ENCODE assay signal across 1 cellular context in the genomic region with DNA sequence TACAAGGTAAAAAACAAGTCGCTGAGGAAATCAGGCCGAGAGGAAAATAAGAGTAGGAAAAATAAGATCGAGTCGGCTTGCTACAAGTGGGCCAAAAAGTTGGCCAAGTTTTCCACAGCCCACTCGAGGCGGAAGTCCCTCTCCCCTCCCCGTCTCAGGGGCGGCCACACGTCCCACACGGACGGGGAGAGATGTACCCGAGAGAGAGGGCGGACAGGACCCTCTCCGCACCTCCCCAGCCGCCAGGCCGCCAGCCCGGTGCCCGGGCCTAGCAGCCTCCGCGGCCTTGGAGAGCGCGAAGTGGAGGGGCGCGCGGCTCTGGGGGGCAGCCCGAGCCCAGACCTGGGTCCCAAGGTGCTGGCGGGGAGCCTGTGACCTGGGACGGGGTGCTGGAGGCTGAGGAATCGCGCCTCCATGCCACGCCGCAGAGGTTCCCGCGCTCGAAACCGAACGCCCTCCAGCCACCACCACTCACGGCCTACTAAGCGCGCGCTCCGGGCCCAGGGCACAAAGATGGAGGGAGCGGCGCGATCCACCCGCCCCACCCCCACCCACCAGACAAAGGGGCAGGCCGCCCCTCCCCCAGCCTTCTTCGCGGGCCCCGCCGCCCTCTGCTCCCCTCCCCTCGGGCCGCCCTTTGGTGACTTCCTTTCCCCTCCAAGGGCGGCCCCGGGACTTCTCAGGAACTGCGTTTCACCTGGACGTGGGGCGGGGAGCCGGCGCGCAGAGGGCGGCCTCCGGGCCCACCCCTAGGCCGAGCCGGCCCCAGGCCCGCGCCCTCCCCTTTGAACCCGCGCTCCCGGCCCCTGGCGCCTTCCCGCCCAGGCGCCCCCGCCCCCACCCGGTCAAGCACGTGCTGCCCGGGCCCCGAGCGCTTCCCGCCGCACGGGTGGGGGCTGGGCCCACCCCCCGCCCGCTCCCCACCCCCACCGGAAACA.
TF ChIP-seq lines count a peak whose summit lies in the region.

No MANE protein-coding gene starts in this region.

TF ChIP-seq in K562, 482 proteins besides CTCF, POLR2A, EP300 and RAD21 (continued from another document and continues in another):
- TF ChIP-seq, protein P1, sequence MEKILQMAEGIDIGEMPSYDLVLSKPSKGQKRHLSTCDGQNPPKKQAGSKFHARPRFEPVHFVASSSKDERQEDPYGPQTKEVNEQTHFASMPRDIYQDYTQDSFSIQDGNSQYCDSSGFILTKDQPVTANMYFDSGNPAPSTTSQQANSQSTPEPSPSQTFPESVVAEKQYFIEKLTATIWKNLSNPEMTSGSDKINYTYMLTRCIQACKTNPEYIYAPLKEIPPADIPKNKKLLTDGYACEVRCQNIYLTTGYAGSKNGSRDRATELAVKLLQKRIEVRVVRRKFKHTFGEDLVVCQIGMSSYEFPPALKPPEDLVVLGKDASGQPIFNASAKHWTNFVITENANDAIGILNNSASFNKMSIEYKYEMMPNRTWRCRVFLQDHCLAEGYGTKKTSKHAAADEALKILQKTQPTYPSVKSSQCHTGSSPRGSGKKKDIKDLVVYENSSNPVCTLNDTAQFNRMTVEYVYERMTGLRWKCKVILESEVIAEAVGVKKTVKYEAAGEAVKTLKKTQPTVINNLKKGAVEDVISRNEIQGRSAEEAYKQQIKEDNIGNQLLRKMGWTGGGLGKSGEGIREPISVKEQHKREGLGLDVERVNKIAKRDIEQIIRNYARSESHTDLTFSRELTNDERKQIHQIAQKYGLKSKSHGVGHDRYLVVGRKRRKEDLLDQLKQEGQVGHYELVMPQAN (IDR thresholded peaks at IDR 0.05; ENCODE audit: borderline replicate concordance) = no peak
- TF ChIP-seq ZC3H11A (IDR thresholded peaks at IDR 0.05; ENCODE audit: low read depth, low read length) (no peak), MED1 (CRISPR knock-in tag; IDR thresholded peaks at IDR 0.05; ENCODE audit: borderline replicate concordance) (no peak), MYNN (IDR thresholded peaks at IDR 0.05) (no peak), MYNN (CRISPR knock-in tag; IDR thresholded peaks at IDR 0.05) (no peak), CXXC5 (CRISPR knock-in tag; IDR thresholded peaks at IDR 0.05) (peak; percentile 11), CREB1 (IDR thresholded peaks at IDR 0.05) (no peak; the same call in 1 of the 2 replicates), CREB1 (CRISPR knock-in tag; IDR thresholded peaks at IDR 0.05) (no peak), POLR3A (IDR thresholded peaks at IDR 0.05; ENCODE audit: borderline replicate concordance, extremely low read depth, insufficient read depth, insufficient read length) (no peak), STAT5B (CRISPR knock-in tag; IDR thresholded peaks at IDR 0.05) (no peak), ZBTB17 (CRISPR knock-in tag; IDR thresholded peaks at IDR 0.05) (no peak), SMAD1 (IDR thresholded peaks at IDR 0.05; ENCODE audit: low read depth, low read length, partially characterized antibody) (no peak), EZH2 (IDR thresholded peaks at IDR 0.05; ENCODE audit: borderline replicate concordance, low read depth, low read length) (no peak), ZNF764 (CRISPR knock-in tag; IDR thresholded peaks at IDR 0.05; ENCODE audit: low read depth) (no peak), NCOA2 (IDR thresholded peaks at IDR 0.05; ENCODE audit: partially characterized antibody in 2 of 2) (no peak), SAFB (IDR thresholded peaks at IDR 0.05; ENCODE audit: borderline replicate concordance, low read depth, low read length) (peak; percentile 36; the same call in 1 of the 2 replicates), SUPT5H (IDR thresholded peaks at IDR 0.05) (no peak; the same call in 1 of the 2 replicates), ESRRA (IDR thresholded peaks at IDR 0.05; ENCODE audit: borderline replicate concordance, low read depth) (no peak), ZKSCAN8 (CRISPR knock-in tag; IDR thresholded peaks at IDR 0.05) (0 out of 2 replicates have a peak, but pooled peaks have one; percentile 8), ZNF561 (CRISPR knock-in tag; conservative IDR thresholded peaks at IDR 0.05) (no peak), FOXA1 (IDR thresholded peaks at IDR 0.05; ENCODE audit: borderline replicate concordance) (no peak), TEAD1 (CRISPR knock-in tag; IDR thresholded peaks at IDR 0.05) (no peak), ZNF146 (CRISPR knock-in tag; IDR thresholded peaks at IDR 0.05; ENCODE audit: unreplicated experiment) (no peak), XRCC4 (IDR thresholded peaks at IDR 0.05; ENCODE audit: extremely low read depth, insufficient read depth, insufficient read length) (no peak)
- TF ChIP-seq, protein P2, sequence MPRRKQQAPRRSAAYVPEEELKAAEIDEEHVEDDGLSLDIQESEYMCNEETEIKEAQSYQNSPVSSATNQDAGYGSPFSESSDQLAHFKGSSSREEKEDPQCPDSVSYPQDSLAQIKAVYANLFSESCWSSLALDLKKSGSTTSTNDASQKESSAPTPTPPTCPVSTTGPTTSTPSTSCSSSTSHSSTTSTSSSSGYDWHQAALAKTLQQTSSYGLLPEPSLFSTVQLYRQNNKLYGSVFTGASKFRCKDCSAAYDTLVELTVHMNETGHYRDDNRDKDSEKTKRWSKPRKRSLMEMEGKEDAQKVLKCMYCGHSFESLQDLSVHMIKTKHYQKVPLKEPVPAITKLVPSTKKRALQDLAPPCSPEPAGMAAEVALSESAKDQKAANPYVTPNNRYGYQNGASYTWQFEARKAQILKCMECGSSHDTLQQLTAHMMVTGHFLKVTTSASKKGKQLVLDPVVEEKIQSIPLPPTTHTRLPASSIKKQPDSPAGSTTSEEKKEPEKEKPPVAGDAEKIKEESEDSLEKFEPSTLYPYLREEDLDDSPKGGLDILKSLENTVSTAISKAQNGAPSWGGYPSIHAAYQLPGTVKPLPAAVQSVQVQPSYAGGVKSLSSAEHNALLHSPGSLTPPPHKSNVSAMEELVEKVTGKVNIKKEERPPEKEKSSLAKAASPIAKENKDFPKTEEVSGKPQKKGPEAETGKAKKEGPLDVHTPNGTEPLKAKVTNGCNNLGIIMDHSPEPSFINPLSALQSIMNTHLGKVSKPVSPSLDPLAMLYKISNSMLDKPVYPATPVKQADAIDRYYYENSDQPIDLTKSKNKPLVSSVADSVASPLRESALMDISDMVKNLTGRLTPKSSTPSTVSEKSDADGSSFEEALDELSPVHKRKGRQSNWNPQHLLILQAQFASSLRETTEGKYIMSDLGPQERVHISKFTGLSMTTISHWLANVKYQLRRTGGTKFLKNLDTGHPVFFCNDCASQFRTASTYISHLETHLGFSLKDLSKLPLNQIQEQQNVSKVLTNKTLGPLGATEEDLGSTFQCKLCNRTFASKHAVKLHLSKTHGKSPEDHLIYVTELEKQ (CRISPR knock-in tag; IDR thresholded peaks at IDR 0.05) = no peak
- TF ChIP-seq, protein P3, sequence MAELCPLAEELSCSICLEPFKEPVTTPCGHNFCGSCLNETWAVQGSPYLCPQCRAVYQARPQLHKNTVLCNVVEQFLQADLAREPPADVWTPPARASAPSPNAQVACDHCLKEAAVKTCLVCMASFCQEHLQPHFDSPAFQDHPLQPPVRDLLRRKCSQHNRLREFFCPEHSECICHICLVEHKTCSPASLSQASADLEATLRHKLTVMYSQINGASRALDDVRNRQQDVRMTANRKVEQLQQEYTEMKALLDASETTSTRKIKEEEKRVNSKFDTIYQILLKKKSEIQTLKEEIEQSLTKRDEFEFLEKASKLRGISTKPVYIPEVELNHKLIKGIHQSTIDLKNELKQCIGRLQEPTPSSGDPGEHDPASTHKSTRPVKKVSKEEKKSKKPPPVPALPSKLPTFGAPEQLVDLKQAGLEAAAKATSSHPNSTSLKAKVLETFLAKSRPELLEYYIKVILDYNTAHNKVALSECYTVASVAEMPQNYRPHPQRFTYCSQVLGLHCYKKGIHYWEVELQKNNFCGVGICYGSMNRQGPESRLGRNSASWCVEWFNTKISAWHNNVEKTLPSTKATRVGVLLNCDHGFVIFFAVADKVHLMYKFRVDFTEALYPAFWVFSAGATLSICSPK (IDR thresholded peaks at IDR 0.05; ENCODE audit: borderline replicate concordance) = no peak
- TF ChIP-seq, protein P4, sequence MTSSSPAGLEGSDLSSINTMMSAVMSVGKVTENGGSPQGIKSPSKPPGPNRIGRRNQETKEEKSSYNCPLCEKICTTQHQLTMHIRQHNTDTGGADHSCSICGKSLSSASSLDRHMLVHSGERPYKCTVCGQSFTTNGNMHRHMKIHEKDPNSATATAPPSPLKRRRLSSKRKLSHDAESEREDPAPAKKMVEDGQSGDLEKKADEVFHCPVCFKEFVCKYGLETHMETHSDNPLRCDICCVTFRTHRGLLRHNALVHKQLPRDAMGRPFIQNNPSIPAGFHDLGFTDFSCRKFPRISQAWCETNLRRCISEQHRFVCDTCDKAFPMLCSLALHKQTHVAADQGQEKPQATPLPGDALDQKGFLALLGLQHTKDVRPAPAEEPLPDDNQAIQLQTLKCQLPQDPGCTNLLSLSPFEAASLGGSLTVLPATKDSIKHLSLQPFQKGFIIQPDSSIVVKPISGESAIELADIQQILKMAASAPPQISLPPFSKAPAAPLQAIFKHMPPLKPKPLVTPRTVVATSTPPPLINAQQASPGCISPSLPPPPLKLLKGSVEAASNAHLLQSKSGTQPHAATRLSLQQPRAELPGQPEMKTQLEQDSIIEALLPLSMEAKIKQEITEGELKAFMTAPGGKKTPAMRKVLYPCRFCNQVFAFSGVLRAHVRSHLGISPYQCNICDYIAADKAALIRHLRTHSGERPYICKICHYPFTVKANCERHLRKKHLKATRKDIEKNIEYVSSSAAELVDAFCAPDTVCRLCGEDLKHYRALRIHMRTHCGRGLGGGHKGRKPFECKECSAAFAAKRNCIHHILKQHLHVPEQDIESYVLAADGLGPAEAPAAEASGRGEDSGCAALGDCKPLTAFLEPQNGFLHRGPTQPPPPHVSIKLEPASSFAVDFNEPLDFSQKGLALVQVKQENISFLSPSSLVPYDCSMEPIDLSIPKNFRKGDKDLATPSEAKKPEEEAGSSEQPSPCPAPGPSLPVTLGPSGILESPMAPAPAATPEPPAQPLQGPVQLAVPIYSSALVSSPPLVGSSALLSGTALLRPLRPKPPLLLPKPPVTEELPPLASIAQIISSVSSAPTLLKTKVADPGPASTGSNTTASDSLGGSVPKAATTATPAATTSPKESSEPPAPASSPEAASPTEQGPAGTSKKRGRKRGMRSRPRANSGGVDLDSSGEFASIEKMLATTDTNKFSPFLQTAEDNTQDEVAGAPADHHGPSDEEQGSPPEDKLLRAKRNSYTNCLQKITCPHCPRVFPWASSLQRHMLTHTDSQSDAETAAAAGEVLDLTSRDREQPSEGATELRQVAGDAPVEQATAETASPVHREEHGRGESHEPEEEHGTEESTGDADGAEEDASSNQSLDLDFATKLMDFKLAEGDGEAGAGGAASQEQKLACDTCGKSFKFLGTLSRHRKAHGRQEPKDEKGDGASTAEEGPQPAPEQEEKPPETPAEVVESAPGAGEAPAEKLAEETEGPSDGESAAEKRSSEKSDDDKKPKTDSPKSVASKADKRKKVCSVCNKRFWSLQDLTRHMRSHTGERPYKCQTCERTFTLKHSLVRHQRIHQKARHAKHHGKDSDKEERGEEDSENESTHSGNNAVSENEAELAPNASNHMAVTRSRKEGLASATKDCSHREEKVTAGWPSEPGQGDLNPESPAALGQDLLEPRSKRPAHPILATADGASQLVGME (CRISPR knock-in tag; IDR thresholded peaks at IDR 0.05) = no peak
- TF ChIP-seq, protein P5, sequence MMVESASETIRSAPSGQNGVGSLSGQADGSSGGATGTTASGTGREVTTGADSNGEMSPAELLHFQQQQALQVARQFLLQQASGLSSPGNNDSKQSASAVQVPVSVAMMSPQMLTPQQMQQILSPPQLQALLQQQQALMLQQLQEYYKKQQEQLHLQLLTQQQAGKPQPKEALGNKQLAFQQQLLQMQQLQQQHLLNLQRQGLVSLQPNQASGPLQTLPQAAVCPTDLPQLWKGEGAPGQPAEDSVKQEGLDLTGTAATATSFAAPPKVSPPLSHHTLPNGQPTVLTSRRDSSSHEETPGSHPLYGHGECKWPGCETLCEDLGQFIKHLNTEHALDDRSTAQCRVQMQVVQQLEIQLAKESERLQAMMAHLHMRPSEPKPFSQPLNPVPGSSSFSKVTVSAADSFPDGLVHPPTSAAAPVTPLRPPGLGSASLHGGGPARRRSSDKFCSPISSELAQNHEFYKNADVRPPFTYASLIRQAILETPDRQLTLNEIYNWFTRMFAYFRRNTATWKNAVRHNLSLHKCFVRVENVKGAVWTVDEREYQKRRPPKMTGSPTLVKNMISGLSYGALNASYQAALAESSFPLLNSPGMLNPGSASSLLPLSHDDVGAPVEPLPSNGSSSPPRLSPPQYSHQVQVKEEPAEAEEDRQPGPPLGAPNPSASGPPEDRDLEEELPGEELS (CRISPR knock-in tag; IDR thresholded peaks at IDR 0.05; ENCODE audit: borderline replicate concordance) = no peak
- TF ChIP-seq, protein P6, sequence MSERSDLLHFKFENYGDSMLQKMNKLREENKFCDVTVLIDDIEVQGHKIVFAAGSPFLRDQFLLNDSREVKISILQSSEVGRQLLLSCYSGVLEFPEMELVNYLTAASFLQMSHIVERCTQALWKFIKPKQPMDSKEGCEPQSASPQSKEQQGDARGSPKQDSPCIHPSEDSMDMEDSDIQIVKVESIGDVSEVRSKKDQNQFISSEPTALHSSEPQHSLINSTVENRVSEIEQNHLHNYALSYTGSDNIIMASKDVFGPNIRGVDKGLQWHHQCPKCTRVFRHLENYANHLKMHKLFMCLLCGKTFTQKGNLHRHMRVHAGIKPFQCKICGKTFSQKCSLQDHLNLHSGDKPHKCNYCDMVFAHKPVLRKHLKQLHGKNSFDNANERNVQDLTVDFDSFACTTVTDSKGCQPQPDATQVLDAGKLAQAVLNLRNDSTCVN (CRISPR knock-in tag; IDR thresholded peaks at IDR 0.05) = no peak
- TF ChIP-seq, protein P7, sequence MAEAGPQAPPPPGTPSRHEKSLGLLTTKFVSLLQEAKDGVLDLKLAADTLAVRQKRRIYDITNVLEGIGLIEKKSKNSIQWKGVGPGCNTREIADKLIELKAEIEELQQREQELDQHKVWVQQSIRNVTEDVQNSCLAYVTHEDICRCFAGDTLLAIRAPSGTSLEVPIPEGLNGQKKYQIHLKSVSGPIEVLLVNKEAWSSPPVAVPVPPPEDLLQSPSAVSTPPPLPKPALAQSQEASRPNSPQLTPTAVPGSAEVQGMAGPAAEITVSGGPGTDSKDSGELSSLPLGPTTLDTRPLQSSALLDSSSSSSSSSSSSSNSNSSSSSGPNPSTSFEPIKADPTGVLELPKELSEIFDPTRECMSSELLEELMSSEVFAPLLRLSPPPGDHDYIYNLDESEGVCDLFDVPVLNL (CRISPR knock-in tag; IDR thresholded peaks at IDR 0.05; ENCODE audit: low read depth) = no peak
- TF ChIP-seq, protein P8, sequence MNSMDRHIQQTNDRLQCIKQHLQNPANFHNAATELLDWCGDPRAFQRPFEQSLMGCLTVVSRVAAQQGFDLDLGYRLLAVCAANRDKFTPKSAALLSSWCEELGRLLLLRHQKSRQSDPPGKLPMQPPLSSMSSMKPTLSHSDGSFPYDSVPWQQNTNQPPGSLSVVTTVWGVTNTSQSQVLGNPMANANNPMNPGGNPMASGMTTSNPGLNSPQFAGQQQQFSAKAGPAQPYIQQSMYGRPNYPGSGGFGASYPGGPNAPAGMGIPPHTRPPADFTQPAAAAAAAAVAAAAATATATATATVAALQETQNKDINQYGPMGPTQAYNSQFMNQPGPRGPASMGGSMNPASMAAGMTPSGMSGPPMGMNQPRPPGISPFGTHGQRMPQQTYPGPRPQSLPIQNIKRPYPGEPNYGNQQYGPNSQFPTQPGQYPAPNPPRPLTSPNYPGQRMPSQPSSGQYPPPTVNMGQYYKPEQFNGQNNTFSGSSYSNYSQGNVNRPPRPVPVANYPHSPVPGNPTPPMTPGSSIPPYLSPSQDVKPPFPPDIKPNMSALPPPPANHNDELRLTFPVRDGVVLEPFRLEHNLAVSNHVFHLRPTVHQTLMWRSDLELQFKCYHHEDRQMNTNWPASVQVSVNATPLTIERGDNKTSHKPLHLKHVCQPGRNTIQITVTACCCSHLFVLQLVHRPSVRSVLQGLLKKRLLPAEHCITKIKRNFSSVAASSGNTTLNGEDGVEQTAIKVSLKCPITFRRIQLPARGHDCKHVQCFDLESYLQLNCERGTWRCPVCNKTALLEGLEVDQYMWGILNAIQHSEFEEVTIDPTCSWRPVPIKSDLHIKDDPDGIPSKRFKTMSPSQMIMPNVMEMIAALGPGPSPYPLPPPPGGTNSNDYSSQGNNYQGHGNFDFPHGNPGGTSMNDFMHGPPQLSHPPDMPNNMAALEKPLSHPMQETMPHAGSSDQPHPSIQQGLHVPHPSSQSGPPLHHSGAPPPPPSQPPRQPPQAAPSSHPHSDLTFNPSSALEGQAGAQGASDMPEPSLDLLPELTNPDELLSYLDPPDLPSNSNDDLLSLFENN (IDR thresholded peaks at IDR 0.05; ENCODE audit: low read depth in 2 of 2, low read length in 2 of 2) = no peak
